20 cellular contexts compared by ENCODE assay signal in genomic region chr11:121241300-121242176, GRCh38. TPM values are rescaled to one million over a fixed set of nuclear protein-coding genes. Genes with fewer than 3 reads are reported as not detected.
DNase-seq lines count a peak whose midpoint lies in the region; ATAC-seq and TF ChIP-seq lines count a peak whose summit lies in the region.
"Had no signal": no experiment of that assay in that cellular context is flagged by ENCODE, and none has a peak within 500 bp of the region (broad histone marks: within the 10 kb centered on the region; RNA-seq: fewer than 3 reads in every experiment).

No MANE protein-coding gene starts in this region.

- DNase-seq in NCI-H748 (lab: John Stamatoyannopoulos, UW; ENCODE audit: unreplicated experiment) (peak; percentile 31), NCI-H748 treated with DMSO at 0.1 percent for 48 hours (lab: John Stamatoyannopoulos, UW) (no peak), myocyte (ENCODE audit: low read depth) (peak; percentile 88)
- DNase-seq in stimulated activated naive CD8-positive, alpha-beta T cell treated with anti-CD3 and anti-CD28 coated beads, Interleukin-15, Interleukin-2, amounts not matched to agents 100 U/mL and 50 U/mL, for 24 hours: no peak
- no peak for DNase-seq in activated naive CD8-positive, alpha-beta T cell treated with anti-CD3 and anti-CD28 coated beads, Interleukin-2, amount 50 U/mL, for 24 hours
- DNase-seq: 8988T; activated CD4-positive, alpha-beta T cell treated with anti-CD3 and anti-CD28 coated beads for 36 hours; activated effector memory CD4-positive, alpha-beta T cell treated with anti-CD3 and anti-CD28 coated beads, Interleukin-2, amount 50 U/mL, for 16 hours; adrenal gland; foreskin melanocyte; NCI-H1436 treated with DMSO at 0.1 percent for 48 hours; NCI-H2227 treated with DMSO at 0.1 percent for 48 hours; stimulated activated naive B cell treated with anti-CD40 and anti-IgM and Interleukin-4, amounts not matched to agents 10 μg/mL and 1 μg/mL and 100 μg/mL, for 72 hours; SW 1271 had no signal

- H3K4me1 Mint-ChIP-seq in activated naive CD8-positive, alpha-beta T cell treated with anti-CD3 and anti-CD28 coated beads, Interleukin-2, amount 50 U/mL, for 24 hours: peaks cover 13% of the 10 kb centered on the region

- TF ChIP-seq CTCF in VCaP (conservative IDR thresholded peaks at IDR 0.05): no peak

- H3K4me3 Mint-ChIP-seq in activated naive CD8-positive, alpha-beta T cell treated with anti-CD3 and anti-CD28 coated beads, Interleukin-2, amount 50 U/mL, for 24 hours: no peak overlapping the region
- H3K4me3 Mint-ChIP-seq: activated CD4-positive, alpha-beta T cell treated with anti-CD3 and anti-CD28 coated beads for 36 hours; dendritic cell treated with granulocyte-macrophage colony-stimulating factor and Interleukin-4, amounts not matched to agents 40 ng/mL and 50 ng/mL, for 4 days; stimulated activated naive B cell treated with anti-CD40 and anti-IgM and Interleukin-4, amounts not matched to agents 10 μg/mL and 1 μg/mL and 100 μg/mL, for 72 hours had no signal

- no peaks in the 10 kb centered on the region for H3K36me3 Mint-ChIP-seq in activated naive CD8-positive, alpha-beta T cell treated with anti-CD3 and anti-CD28 coated beads, Interleukin-2, amount 50 U/mL, for 24 hours (ENCODE audit: low read depth)
- H3K36me3 Mint-ChIP-seq: stimulated activated naive B cell treated with anti-CD40 and anti-IgM and Interleukin-4, amounts not matched to agents 10 μg/mL and 1 μg/mL and 100 μg/mL, for 72 hours had no signal

- no peaks in the 10 kb centered on the region for H3K9me3 Mint-ChIP-seq in activated naive CD8-positive, alpha-beta T cell treated with anti-CD3 and anti-CD28 coated beads, Interleukin-2, amount 50 U/mL, for 24 hours
- H3K9me3 Mint-ChIP-seq: dendritic cell treated with granulocyte-macrophage colony-stimulating factor and Interleukin-4, amounts not matched to agents 40 ng/mL and 50 ng/mL, for 4 days; stimulated activated naive B cell treated with anti-CD40 and anti-IgM and Interleukin-4, amounts not matched to agents 10 μg/mL and 1 μg/mL and 100 μg/mL, for 72 hours had no signal

- no peak overlapping the region for H3K27ac Mint-ChIP-seq in activated naive CD8-positive, alpha-beta T cell treated with anti-CD3 and anti-CD28 coated beads, Interleukin-2, amount 50 U/mL, for 24 hours
- H3K27ac Mint-ChIP-seq: activated CD4-positive, alpha-beta T cell treated with anti-CD3 and anti-CD28 coated beads for 36 hours; dendritic cell treated with granulocyte-macrophage colony-stimulating factor and Interleukin-4, amounts not matched to agents 40 ng/mL and 50 ng/mL, for 4 days; stimulated activated naive B cell treated with anti-CD40 and anti-IgM and Interleukin-4, amounts not matched to agents 10 μg/mL and 1 μg/mL and 100 μg/mL, for 72 hours had no signal

- peaks cover 2% of the 10 kb centered on the region for H3K27me3 Mint-ChIP-seq in activated naive CD8-positive, alpha-beta T cell treated with anti-CD3 and anti-CD28 coated beads, Interleukin-2, amount 50 U/mL, for 24 hours

- peak overlapping the region; percentile 96 for H3K27ac ChIP-seq in VCaP
- H3K27ac ChIP-seq: adrenal gland, epithelial cell of prostate, tibial nerve had no signal

- ATAC-seq in stimulated activated naive CD8-positive, alpha-beta T cell treated with anti-CD3 and anti-CD28 coated beads, Interleukin-15, Interleukin-2, amounts not matched to agents 100 U/mL and 50 U/mL, for 24 hours: peak; percentile 23
- ATAC-seq in HG03439 (IDR thresholded peaks at IDR 0.05; ENCODE audit: unreplicated experiment) (no peak), HG03378 (IDR thresholded peaks at IDR 0.05; ENCODE audit: unreplicated experiment) (no peak)
- ATAC-seq in activated naive CD8-positive, alpha-beta T cell treated with anti-CD3 and anti-CD28 coated beads, Interleukin-2, amount 50 U/mL, for 24 hours: no peak
- ATAC-seq: activated CD4-positive, alpha-beta T cell treated with anti-CD3 and anti-CD28 coated beads for 36 hours; stimulated activated naive B cell treated with anti-CD40 and anti-IgM and Interleukin-4, amounts not matched to agents 10 μg/mL and 1 μg/mL and 100 μg/mL, for 72 hours had no signal

RNA-seq across cellular contexts. Expression of gene SC5D, which starts 51.0 kb away (rescaled TPM):
- 65.2 and 67.5 TPM in 2 replicates for total RNA-seq in myocyte
- 77.7 TPM for polyA plus RNA-seq in myocyte (2012)

Comparison
In these comparisons a context has a peak if more than half of its experiments do, and no peak if none do; other contexts are left out.
1. DNase-seq: peak in NCI-H748 (single experiment) and myocyte (single experiment); none in NCI-H748 treated with DMSO at 0.1 percent for 48 hours (single experiment), stimulated activated naive CD8-positive, alpha-beta T cell treated with anti-CD3 and anti-CD28 coated beads, Interleukin-15, Interleukin-2, amounts not matched to agents 100 U/mL and 50 U/mL, for 24 hours (single experiment) and activated naive CD8-positive, alpha-beta T cell treated with anti-CD3 and anti-CD28 coated beads, Interleukin-2, amount 50 U/mL, for 24 hours (single experiment).